24 cellular contexts compared by ENCODE assay signal in the genomic region with DNA sequence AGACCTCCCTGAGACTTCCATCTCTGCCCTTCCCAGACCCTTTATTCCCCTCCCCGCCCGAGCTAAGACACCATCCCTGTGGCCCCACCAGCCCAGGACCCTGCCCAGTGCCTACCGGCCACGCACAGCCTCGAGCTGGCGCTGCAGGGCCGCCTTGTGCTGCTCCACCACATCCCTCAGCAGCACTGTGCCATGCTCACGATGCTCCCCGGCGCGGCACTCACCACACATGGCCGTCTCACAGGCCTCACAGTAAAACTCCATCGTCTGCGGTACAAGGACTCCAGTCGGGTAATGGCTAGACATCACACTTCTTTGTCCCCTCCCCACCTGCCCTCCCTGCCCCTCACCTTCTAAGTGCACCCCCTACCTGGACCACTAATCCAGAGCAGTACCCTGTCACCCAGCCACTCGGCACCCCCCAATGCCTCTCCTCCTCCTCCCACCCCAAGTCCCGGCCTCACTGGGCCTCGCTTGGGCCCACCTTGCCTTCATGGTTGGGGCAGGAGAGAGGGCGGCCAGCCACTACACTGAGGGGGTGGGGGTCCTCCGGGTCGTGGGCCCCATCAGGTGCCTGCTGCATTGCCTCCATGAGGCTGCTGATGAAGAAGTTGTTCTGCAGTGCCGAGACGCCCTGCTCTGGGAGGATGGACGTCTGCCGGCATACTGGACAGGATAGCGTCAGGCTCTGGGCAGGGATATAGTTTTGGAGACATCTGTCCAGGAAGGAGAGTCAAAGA. TPM values are rescaled to one million over a fixed set of nuclear protein-coding genes. Genes with fewer than 3 reads are reported as not detected.
"Had no signal": no experiment of that assay in that cellular context is flagged by ENCODE, and none has a peak within 500 bp of the region (broad histone marks: within the 10 kb centered on the region; RNA-seq: fewer than 3 reads in every experiment).

No MANE protein-coding gene starts in this region.

- H3K27ac ChIP-seq: brain microvascular endothelial cell, coronary artery, dorsolateral prefrontal cortex, gastrocnemius medialis, sigmoid colon, stomach, thyroid gland, VCaP had no signal

- H3K4me1 Mint-ChIP-seq: naive thymus-derived CD4-positive, alpha-beta T cell; stimulated activated effector memory CD8-positive, alpha-beta T cell treated with anti-CD3 and anti-CD28 coated beads, Interleukin-12 subunit alpha, Interleukin-12 subunit beta, amount 100 ng/mL, for 72 hours had no signal

- ATAC-seq: gastrocnemius medialis; left ventricle myocardium superior; naive thymus-derived CD4-positive, alpha-beta T cell; stimulated activated effector memory CD8-positive, alpha-beta T cell treated with anti-CD3 and anti-CD28 coated beads, Interleukin-12 subunit alpha, Interleukin-12 subunit beta, amount 100 ng/mL, for 72 hours had no signal

- H3K9me3 Mint-ChIP-seq: naive thymus-derived CD4-positive, alpha-beta T cell; stimulated activated effector memory CD8-positive, alpha-beta T cell treated with anti-CD3 and anti-CD28 coated beads, Interleukin-12 subunit alpha, Interleukin-12 subunit beta, amount 100 ng/mL, for 72 hours had no signal

- DNase-seq: activated CD4-positive, alpha-beta T cell treated with anti-CD3 and anti-CD28 coated beads for 4 hours; activated CD4-positive, alpha-beta T cell treated with anti-CD3 and anti-CD28 coated beads, Interleukin-2, amount 50 U/mL, for 4 hours; activated effector memory CD4-positive, alpha-beta T cell treated with Interleukin-2 at 50 U/mL for 16 hours; activated naive CD4-positive, alpha-beta T cell treated with Interleukin-2 at 50 U/mL for 16 hours; anterior cingulate cortex; brain microvascular endothelial cell; dorsolateral prefrontal cortex; effector memory CD4-positive, alpha-beta T cell; gastrocnemius medialis; glutamatergic neuron; islet precursor cell; left ventricle myocardium superior; midbrain; naive thymus-derived CD4-positive, alpha-beta T cell; sigmoid colon; small intestine; stimulated activated CD4-positive, alpha-beta T cell treated with anti-CD3 and anti-CD28 coated beads, Interleukin-4, amount 100 ng/mL, for 24 hours; stomach; T-helper 9 cell; thyroid gland had no signal

- H3K4me1 ChIP-seq: sigmoid colon, stomach, thyroid gland had no signal

- H3K9me3 ChIP-seq: gastrocnemius medialis, sigmoid colon, stomach, thyroid gland had no signal

- H3K27me3 ChIP-seq: brain microvascular endothelial cell, dorsolateral prefrontal cortex, gastrocnemius medialis, sigmoid colon, stomach, thyroid gland had no signal

- H3K4me3 ChIP-seq: coronary artery, dorsolateral prefrontal cortex, gastrocnemius medialis, sigmoid colon, stomach, thyroid gland had no signal

- H3K4me3 Mint-ChIP-seq: activated naive CD8-positive, alpha-beta T cell; naive thymus-derived CD4-positive, alpha-beta T cell; stimulated activated effector memory CD8-positive, alpha-beta T cell treated with anti-CD3 and anti-CD28 coated beads, Interleukin-12 subunit alpha, Interleukin-12 subunit beta, amount 100 ng/mL, for 72 hours had no signal

- H3K27ac Mint-ChIP-seq: activated naive CD8-positive, alpha-beta T cell; naive thymus-derived CD4-positive, alpha-beta T cell; stimulated activated effector memory CD8-positive, alpha-beta T cell treated with anti-CD3 and anti-CD28 coated beads, Interleukin-12 subunit alpha, Interleukin-12 subunit beta, amount 100 ng/mL, for 72 hours had no signal

- H3K27me3 Mint-ChIP-seq: activated naive CD8-positive, alpha-beta T cell; naive thymus-derived CD4-positive, alpha-beta T cell had no signal

RNA-seq across cellular contexts. Expression of gene HPX, which starts 17.0 kb away (rescaled TPM):
- total RNA-seq: left ventricle myocardium superior had no signal
- polyA plus RNA-seq: naive thymus-derived CD4-positive, alpha-beta T cell had no signal
